ENCODE assay signal across 10 cellular contexts in genomic region chr6:88650029-88650619, GRCh38.
DNase-seq lines count a peak whose midpoint lies in the region; ATAC-seq and TF ChIP-seq lines count a peak whose summit lies in the region.
"Had no signal": no experiment of that assay in that cellular context is flagged by ENCODE, and none has a peak within 500 bp of the region (broad histone marks: within the 10 kb centered on the region; RNA-seq: fewer than 3 reads in every experiment).

No MANE protein-coding gene starts in this region.

- no peak overlapping the region for H3K4me3 Mint-ChIP-seq in CD8-positive, alpha-beta T cell
- H3K4me3 Mint-ChIP-seq in naive thymus-derived CD8-positive, alpha-beta T cell = no peak overlapping the region
- H3K4me3 Mint-ChIP-seq: stimulated activated naive B cell treated with anti-CD40 and anti-IgM and Interleukin-4, amounts not matched to agents 10 μg/mL and 1 μg/mL and 100 μg/mL, for 72 hours had no signal

- in situ Hi-C loops in GM13977 (cut with MboI; ENCODE audit: low pct_unique_long_range_greater_than_20kb, low sequenced_read_pairs, unreplicated experiment) = no loop called here

- no peaks in the 10 kb centered on the region for H3K4me1 Mint-ChIP-seq in CD8-positive, alpha-beta T cell (ENCODE audit: low read depth)
- peaks cover 0 to 6% (median 4%) of the 10 kb centered on the region in 4 donors for H3K4me1 Mint-ChIP-seq in naive thymus-derived CD8-positive, alpha-beta T cell

- ATAC-seq in GM21619 (IDR thresholded peaks at IDR 0.05; ENCODE audit: unreplicated experiment) (peak; percentile 96), HG03520 (IDR thresholded peaks at IDR 0.05; ENCODE audit: unreplicated experiment) (peak; percentile 96)
- no peak for ATAC-seq in CD8-positive, alpha-beta T cell
- no peak for ATAC-seq in naive thymus-derived CD8-positive, alpha-beta T cell

- no peaks in the 10 kb centered on the region for H3K27me3 ChIP-seq in CD8-positive, alpha-beta T cell (ENCODE audit: insufficient read depth, low read length)
- H3K27me3 ChIP-seq: SJSA1 had no signal

- CTCF ChIA-PET in CD8-positive, alpha-beta T cell (lab: Charles Lee) = no interaction called here

- no peak overlapping the region for H3K27ac Mint-ChIP-seq in CD8-positive, alpha-beta T cell
- H3K27ac Mint-ChIP-seq in naive thymus-derived CD8-positive, alpha-beta T cell = peak overlapping the region in 1 of 10 donors; percentile 86
- H3K27ac Mint-ChIP-seq: stimulated activated naive B cell treated with anti-CD40 and anti-IgM and Interleukin-4, amounts not matched to agents 10 μg/mL and 1 μg/mL and 100 μg/mL, for 72 hours had no signal

- peaks cover 12% of the 10 kb centered on the region for H3K36me3 Mint-ChIP-seq in CD8-positive, alpha-beta T cell
- peaks cover 13 to 24% (median 16%) of the 10 kb centered on the region in 3 donors for H3K36me3 Mint-ChIP-seq in naive thymus-derived CD8-positive, alpha-beta T cell

- no peaks in the 10 kb centered on the region for H3K9me3 ChIP-seq in CD8-positive, alpha-beta T cell (ENCODE audit: low read length)
- H3K9me3 ChIP-seq: SJSA1 had no signal

- POLR2A ChIA-PET in CD8-positive, alpha-beta T cell (lab: Charles Lee) = no interaction called here
- POLR2A ChIA-PET in naive thymus-derived CD8-positive, alpha-beta T cell (lab: Charles Lee) = interaction anchor here (0.7 kb wide), 1 partner anchor 62 kb away, joined by 3 read pairs; no protein-coding TSS in a partner anchor

- DNase-seq in GM13977 (ENCODE audit: low spot score) (peak; percentile 40), fibroblast of peridontal ligament (ENCODE audit: extremely low read depth) (peak; percentile 96), NCI-H1436 treated with DMSO at 0.1 percent for 48 hours (lab: John Stamatoyannopoulos, UW) (no peak), activated T-cell treated with anti-CD3 and anti-CD28 coated beads for 4 hours (no peak)
- no peak for DNase-seq in CD8-positive, alpha-beta T cell
- no peak for DNase-seq in naive thymus-derived CD8-positive, alpha-beta T cell
- DNase-seq: stimulated activated naive B cell treated with anti-CD40 and anti-IgM and Interleukin-4, amounts not matched to agents 10 μg/mL and 1 μg/mL and 100 μg/mL, for 72 hours had no signal

- H3K4me1 ChIP-seq in CD8-positive, alpha-beta T cell (ENCODE audit: insufficient read depth, low read length) = no peaks in the 10 kb centered on the region
- H3K4me1 ChIP-seq: SJSA1 had no signal

- H3K27me3 Mint-ChIP-seq in CD8-positive, alpha-beta T cell (ENCODE audit: low read depth) = no peaks in the 10 kb centered on the region
- no peaks in the 10 kb centered on the region for H3K27me3 Mint-ChIP-seq in naive thymus-derived CD8-positive, alpha-beta T cell
- H3K27me3 Mint-ChIP-seq: stimulated activated naive B cell treated with anti-CD40 and anti-IgM and Interleukin-4, amounts not matched to agents 10 μg/mL and 1 μg/mL and 100 μg/mL, for 72 hours had no signal

- intact Hi-C loops in CD8-positive, alpha-beta T cell (cut with DNase I, micrococcal nuclease) = no loop called here

- H3K27ac ChIP-seq in CD8-positive, alpha-beta T cell (ENCODE audit: low read depth, low read length) = no peak overlapping the region
- H3K27ac ChIP-seq: SJSA1 had no signal

- H3K4me3 ChIP-seq in CD8-positive, alpha-beta T cell (ENCODE audit: low read depth, low read length) = no peak overlapping the region
- H3K4me3 ChIP-seq: SJSA1 had no signal

- H3K36me3 ChIP-seq in CD8-positive, alpha-beta T cell (ENCODE audit: insufficient read depth, low read length) = no peaks in the 10 kb centered on the region
- H3K36me3 ChIP-seq: SJSA1 had no signal

- peaks cover 3% of the 10 kb centered on the region for H3K9me3 Mint-ChIP-seq in CD8-positive, alpha-beta T cell
- H3K9me3 Mint-ChIP-seq in naive thymus-derived CD8-positive, alpha-beta T cell = peaks cover 0 to 18% (median 3%) of the 10 kb centered on the region in 9 donors

- no peak for TF ChIP-seq CTCF in GM13977 (IDR thresholded peaks at IDR 0.05; ENCODE audit: extremely low read depth, insufficient read depth, missing control alignments)
- no peak for TF ChIP-seq CTCF in CD8-positive, alpha-beta T cell (IDR thresholded peaks at IDR 0.05)

Comparison
In these comparisons a context has a peak if more than half of its experiments do, and no peak if none do; other contexts are left out.
1. DNase-seq: peak in GM13977 (single experiment) and fibroblast of peridontal ligament (single experiment); none in NCI-H1436 treated with DMSO at 0.1 percent for 48 hours (single experiment), CD8-positive, alpha-beta T cell (0 of 7), naive thymus-derived CD8-positive, alpha-beta T cell (0 of 10) and activated T-cell treated with anti-CD3 and anti-CD28 coated beads for 4 hours (single experiment).
2. ATAC-seq: peak in GM21619 (single experiment) and HG03520 (single experiment); none in CD8-positive, alpha-beta T cell (single experiment) and naive thymus-derived CD8-positive, alpha-beta T cell (0 of 2).